24 cellular contexts compared by ENCODE assay signal in the genomic region with DNA sequence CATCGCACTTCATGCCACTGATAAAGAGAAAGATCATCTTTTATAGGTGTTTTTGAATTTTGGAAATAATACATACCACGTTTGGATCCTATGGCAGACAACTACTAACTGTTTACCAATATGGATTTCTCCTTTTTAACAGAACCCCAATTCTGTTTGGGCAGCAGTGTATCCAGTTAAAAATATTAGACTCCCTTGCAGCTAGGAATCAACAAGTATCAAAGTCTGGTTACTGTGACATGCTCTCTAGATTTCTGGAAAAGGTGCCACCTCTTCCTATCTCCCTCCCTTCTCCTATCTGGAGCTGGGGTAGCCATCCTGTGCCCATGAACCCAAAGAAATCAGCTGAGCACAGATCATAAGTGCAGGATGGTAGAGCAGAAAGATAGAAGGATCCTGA.
"Had no signal": no experiment of that assay in that cellular context is flagged by ENCODE, and none has a peak within 500 bp of the region (broad histone marks: within the 10 kb centered on the region; RNA-seq: fewer than 3 reads in every experiment).

No MANE protein-coding gene starts in this region.

- DNase-seq: colonic mucosa; cortex of kidney; effector CD8-positive, alpha-beta T cell; effector memory CD8-positive, alpha-beta T cell; endodermal cell; erythroblast; esophagus squamous epithelium; foreskin fibroblast; foreskin melanocyte; gastrocnemius medialis; glutamatergic neuron; head of caudate nucleus; heart right ventricle; hippocampal formation; left cardiac atrium; left lung; left ventricle myocardium superior; lower lobe of right lung; mesenchymal stem cell; mucosa of descending colon had no signal

- H3K9me3 ChIP-seq: colonic mucosa, gastrocnemius medialis, lower lobe of right lung, mucosa of descending colon had no signal

- H3K27me3 ChIP-seq: colonic mucosa, gastrocnemius medialis, heart right ventricle, left lung had no signal

- H3K36me3 ChIP-seq: colonic mucosa, esophagus squamous epithelium, gastrocnemius medialis, heart right ventricle, left lung, lower lobe of right lung had no signal

- H3K4me1 ChIP-seq: colonic mucosa, left lung, lower lobe of right lung had no signal

- H3K27ac Mint-ChIP-seq: dendritic cell treated with granulocyte-macrophage colony-stimulating factor and Interleukin-4, amounts not matched to agents 40 ng/mL and 50 ng/mL, for 4 days; effector memory CD8-positive, alpha-beta T cell; endodermal cell; mesothelial cell of epicardium had no signal

- H3K27ac ChIP-seq: colonic mucosa, epithelial cell of prostate, esophagus squamous epithelium, gastrocnemius medialis, heart right ventricle, left lung, lower lobe of right lung had no signal

- H3K4me3 ChIP-seq: colonic mucosa, esophagus squamous epithelium, gastrocnemius medialis, heart right ventricle, left lung, lower lobe of right lung, mucosa of descending colon had no signal

- H3K36me3 Mint-ChIP-seq: mesothelial cell of epicardium had no signal

- ATAC-seq: effector memory CD8-positive, alpha-beta T cell; esophagus mucosa; gastrocnemius medialis; heart right ventricle; left cardiac atrium; left lung; left ventricle myocardium superior; lower lobe of right lung; mucosa of descending colon had no signal

- H3K4me1 Mint-ChIP-seq: endodermal cell, mesothelial cell of epicardium had no signal

- H3K4me3 Mint-ChIP-seq: dendritic cell treated with granulocyte-macrophage colony-stimulating factor and Interleukin-4, amounts not matched to agents 40 ng/mL and 50 ng/mL, for 4 days; effector memory CD8-positive, alpha-beta T cell; endodermal cell; mesothelial cell of epicardium had no signal

- H3K9me3 Mint-ChIP-seq: effector memory CD8-positive, alpha-beta T cell had no signal
